Comparison of ENCODE assay signal across 8 cellular contexts in genomic region chr17:50547736-50548083, GRCh38. TPM values are rescaled to one million over a fixed set of nuclear protein-coding genes. Genes with fewer than 3 reads are reported as not detected.
DNase-seq lines count a peak whose midpoint lies in the region; ATAC-seq and TF ChIP-seq lines count a peak whose summit lies in the region.

No MANE protein-coding gene starts in this region.

- DNase-seq in GM23338 (ENCODE audit: low spot score), result no peak
- no peak for DNase-seq in WERI-Rb-1
- DNase-seq in glutamatergic neuron, result no peak
- no peak for DNase-seq in smooth muscle cell (lab: John Stamatoyannopoulos, UW; ENCODE audit: unreplicated experiment)
- DNase-seq in dedifferentiated amniotic fluid mesenchymal stem cell (ENCODE audit: extremely low spot score), result no peak
- DNase-seq in DMS79 treated with DMSO at 0.1 percent for 48 hours (lab: John Stamatoyannopoulos, UW), result no peak

- H3K4me1 Mint-ChIP-seq in GM23338, result peaks cover 16% of the 10 kb centered on the region
- H3K4me1 Mint-ChIP-seq in glutamatergic neuron (ENCODE audit: low read depth, unreplicated experiment), result peaks cover under 1% of the 10 kb centered on the region

- H3F3A ChIP-seq in GM23338 (replicated peaks; ENCODE audit: low read depth) (no peaks in the 10 kb centered on the region), smooth muscle cell (ENCODE audit: low read depth) (no peaks in the 10 kb centered on the region)

- H3K4me1 ChIP-seq in GM23338 (ENCODE audit: insufficient read depth) (peaks cover 11% of the 10 kb centered on the region; the same call in 1 of the 2 replicates), smooth muscle cell (ENCODE audit: low read depth) (peaks cover 8% of the 10 kb centered on the region)

- peaks cover 18% of the 10 kb centered on the region for H3K27me3 Mint-ChIP-seq in GM23338 (ENCODE audit: insufficient read depth, low read depth, poor library complexity)
- H3K27me3 Mint-ChIP-seq in glutamatergic neuron (ENCODE audit: unreplicated experiment), result peaks cover 14% of the 10 kb centered on the region

- TF ChIP-seq CTCF in GM23338 (conservative IDR thresholded peaks at IDR 0.05; ENCODE audit: low read depth in 2 of 2) (no peak), WERI-Rb-1 (IDR thresholded peaks at IDR 0.05; ENCODE audit: low read depth, low read length) (no peak), glutamatergic neuron (IDR thresholded peaks at IDR 0.05; ENCODE audit: partially characterized antibody, unreplicated experiment) (no peak), smooth muscle cell (IDR thresholded peaks at IDR 0.05; ENCODE audit: borderline replicate concordance, insufficient read depth, poor library complexity, severe bottlenecking) (no peak)

- H4K20me1 ChIP-seq in GM23338 (replicated peaks; ENCODE audit: insufficient read depth) (no peaks in the 10 kb centered on the region), smooth muscle cell (ENCODE audit: low read depth) (no peaks in the 10 kb centered on the region)

- H3K9me3 ChIP-seq in WERI-Rb-1 (ENCODE audit: severe bottlenecking), result no peaks in the 10 kb centered on the region
- no peaks in the 10 kb centered on the region for H3K9me3 ChIP-seq in smooth muscle cell (replicated peaks; ENCODE audit: low read depth)

- H3K4me3 Mint-ChIP-seq in GM23338 (peak overlapping the region; percentile 68), glutamatergic neuron (ENCODE audit: unreplicated experiment) (peak overlapping the region; percentile 69)

- H3K4me2 ChIP-seq in GM23338, result peak overlapping the region; percentile 83
- peak overlapping the region; percentile 90 for H3K4me2 ChIP-seq in smooth muscle cell

- H2AFZ ChIP-seq in GM23338 (no peak overlapping the region; the same call in 1 of the 2 replicates), smooth muscle cell (ENCODE audit: low read depth) (no peak overlapping the region)

- H3K79me2 ChIP-seq in GM23338 (replicated peaks; ENCODE audit: insufficient read depth), result no peaks in the 10 kb centered on the region
- H3K79me2 ChIP-seq in smooth muscle cell (ENCODE audit: low read depth), result no peaks in the 10 kb centered on the region

- no peaks in the 10 kb centered on the region for H3K27me3 ChIP-seq in GM23338 (ENCODE audit: insufficient read depth)
- no peaks in the 10 kb centered on the region for H3K27me3 ChIP-seq in WERI-Rb-1 (ENCODE audit: insufficient read depth, low read depth, severe bottlenecking)
- no peaks in the 10 kb centered on the region for H3K27me3 ChIP-seq in smooth muscle cell (ENCODE audit: low read depth)

- peak overlapping the region; percentile 67 for H3K4me3 ChIP-seq in GM23338
- H3K4me3 ChIP-seq in WERI-Rb-1 (ENCODE audit: low read depth, low read length), result no peak overlapping the region
- H3K4me3 ChIP-seq in smooth muscle cell, result peak overlapping the region; percentile 54

- H3K9me3 Mint-ChIP-seq in GM23338, result no peaks in the 10 kb centered on the region
- peaks cover 7% of the 10 kb centered on the region for H3K9me3 Mint-ChIP-seq in glutamatergic neuron (ENCODE audit: unreplicated experiment)

- ATAC-seq in GM23338 (no peak), GM19035 (IDR thresholded peaks at IDR 0.05; ENCODE audit: unreplicated experiment) (no peak), GM21786 (IDR thresholded peaks at IDR 0.05; ENCODE audit: unreplicated experiment) (no peak)

- H3K27ac Mint-ChIP-seq in GM23338 (no peak overlapping the region), glutamatergic neuron (ENCODE audit: unreplicated experiment) (no peak overlapping the region)

- WGBS in smooth muscle cell (ENCODE audit: low lambda C conversion rate), result 73% methylated on average over 5 of the region's 5 CpGs

- no peak overlapping the region for H3K27ac ChIP-seq in GM23338 (ENCODE audit: low read depth)
- H3K27ac ChIP-seq in WERI-Rb-1, result peak overlapping the region; percentile 77
- no peak overlapping the region for H3K27ac ChIP-seq in smooth muscle cell (ENCODE audit: low read depth)

- no peaks in the 10 kb centered on the region for H3K9me2 ChIP-seq in GM23338 (ENCODE audit: insufficient read depth)

- H3K36me3 Mint-ChIP-seq in GM23338 (ENCODE audit: low read depth) (no peaks in the 10 kb centered on the region; the same call in 2 of the 3 replicates), glutamatergic neuron (ENCODE audit: unreplicated experiment) (no peaks in the 10 kb centered on the region)

- H3K36me3 ChIP-seq in GM23338 (ENCODE audit: insufficient read depth) (no peaks in the 10 kb centered on the region), WERI-Rb-1 (peaks cover 6% of the 10 kb centered on the region), smooth muscle cell (ENCODE audit: low read depth) (no peaks in the 10 kb centered on the region)

- no peak overlapping the region for H3K9ac ChIP-seq in smooth muscle cell (ENCODE audit: low read depth)

TF ChIP-seq in GM23338, 12 proteins besides CTCF, POLR2A, EP300 and RAD21 (continues in another document):
- TF ChIP-seq REST (IDR thresholded peaks at IDR 0.05; ENCODE audit: unreplicated experiment) (no peak), CREB1 (CRISPR knock-in tag; IDR thresholded peaks at IDR 0.05; ENCODE audit: low read depth) (no peak), JUNB (IDR thresholded peaks at IDR 0.05; ENCODE audit: unreplicated experiment) (no peak), EZH2phosphoT487 (IDR thresholded peaks at IDR 0.05; ENCODE audit: unreplicated experiment) (no peak), POLR2AphosphoS5 (IDR thresholded peaks at IDR 0.05; ENCODE audit: low read depth) (no peak)
- TF ChIP-seq, protein P1, sequence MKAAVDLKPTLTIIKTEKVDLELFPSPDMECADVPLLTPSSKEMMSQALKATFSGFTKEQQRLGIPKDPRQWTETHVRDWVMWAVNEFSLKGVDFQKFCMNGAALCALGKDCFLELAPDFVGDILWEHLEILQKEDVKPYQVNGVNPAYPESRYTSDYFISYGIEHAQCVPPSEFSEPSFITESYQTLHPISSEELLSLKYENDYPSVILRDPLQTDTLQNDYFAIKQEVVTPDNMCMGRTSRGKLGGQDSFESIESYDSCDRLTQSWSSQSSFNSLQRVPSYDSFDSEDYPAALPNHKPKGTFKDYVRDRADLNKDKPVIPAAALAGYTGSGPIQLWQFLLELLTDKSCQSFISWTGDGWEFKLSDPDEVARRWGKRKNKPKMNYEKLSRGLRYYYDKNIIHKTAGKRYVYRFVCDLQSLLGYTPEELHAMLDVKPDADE (IDR thresholded peaks at IDR 0.05), result no peak

RNA-seq across cellular contexts. Expression of gene SPATA20, which starts 0.7 kb away (rescaled TPM):
- total RNA-seq in GM23338 (2014; rRNA removed; shearing (Covaris generic)), result 17.4 and 32.7 TPM in 2 replicates
- polyA plus RNA-seq in GM23338 (2016; fragmentation: Nextera tagmentation; extraction: Ambion mirVana) (12.5 and 13.8 TPM in 2 replicates), smooth muscle cell (61.0 and 64.2 TPM in 2 replicates)
- total RNA-seq in glutamatergic neuron (ENCODE audit: unreplicated experiment) (14.0 TPM), smooth muscle cell (62.7 and 107 TPM in 2 replicates)

RNA-seq across cellular contexts. Expression of gene CACNA1G, which starts 12.8 kb away (rescaled TPM):
- 3.6 and 5.1 TPM in 2 replicates for total RNA-seq in GM23338 (2014; rRNA removed; shearing (Covaris generic))
- polyA plus RNA-seq in GM23338 (2016; fragmentation: Nextera tagmentation; extraction: Ambion mirVana), result 1.1 and 1.4 TPM in 2 replicates
- total RNA-seq in glutamatergic neuron (ENCODE audit: unreplicated experiment), result 2.2 TPM
- 1.6 and 2.0 TPM in 2 replicates for total RNA-seq in smooth muscle cell
- 1.5 and 1.7 TPM in 2 replicates for polyA plus RNA-seq in smooth muscle cell

RNA-seq across cellular contexts. Expression of gene EPN3, which starts 15.2 kb away (rescaled TPM):
- 7.7 and 13.7 TPM in 2 replicates for total RNA-seq in GM23338 (2014; rRNA removed; shearing (Covaris generic))
- polyA plus RNA-seq in GM23338 (2016; fragmentation: Nextera tagmentation; extraction: Ambion mirVana) (2.2 and 2.3 TPM in 2 replicates), smooth muscle cell (5.1 and 7.6 TPM in 2 replicates)
- total RNA-seq in glutamatergic neuron (ENCODE audit: unreplicated experiment) (0.12 TPM), smooth muscle cell (3.9 and 6.3 TPM in 2 replicates)

RNA-seq across cellular contexts. Expression of gene MYCBPAP, which starts 39.5 kb away (rescaled TPM):
- total RNA-seq in GM23338 (2014; rRNA removed; shearing (Covaris generic)), result 0.63 and 4.6 TPM in 2 replicates
- polyA plus RNA-seq in GM23338 (2016; fragmentation: Nextera tagmentation; extraction: Ambion mirVana) (1.7 and 1.8 TPM in 2 replicates), smooth muscle cell (0.97 and 1.4 TPM in 2 replicates)
- total RNA-seq in glutamatergic neuron (ENCODE audit: unreplicated experiment) (2.5 TPM), smooth muscle cell (0.18 and 0.90 TPM in 2 replicates)
